Comparison of ENCODE assay signal across 1 cellular context in the genomic region with DNA sequence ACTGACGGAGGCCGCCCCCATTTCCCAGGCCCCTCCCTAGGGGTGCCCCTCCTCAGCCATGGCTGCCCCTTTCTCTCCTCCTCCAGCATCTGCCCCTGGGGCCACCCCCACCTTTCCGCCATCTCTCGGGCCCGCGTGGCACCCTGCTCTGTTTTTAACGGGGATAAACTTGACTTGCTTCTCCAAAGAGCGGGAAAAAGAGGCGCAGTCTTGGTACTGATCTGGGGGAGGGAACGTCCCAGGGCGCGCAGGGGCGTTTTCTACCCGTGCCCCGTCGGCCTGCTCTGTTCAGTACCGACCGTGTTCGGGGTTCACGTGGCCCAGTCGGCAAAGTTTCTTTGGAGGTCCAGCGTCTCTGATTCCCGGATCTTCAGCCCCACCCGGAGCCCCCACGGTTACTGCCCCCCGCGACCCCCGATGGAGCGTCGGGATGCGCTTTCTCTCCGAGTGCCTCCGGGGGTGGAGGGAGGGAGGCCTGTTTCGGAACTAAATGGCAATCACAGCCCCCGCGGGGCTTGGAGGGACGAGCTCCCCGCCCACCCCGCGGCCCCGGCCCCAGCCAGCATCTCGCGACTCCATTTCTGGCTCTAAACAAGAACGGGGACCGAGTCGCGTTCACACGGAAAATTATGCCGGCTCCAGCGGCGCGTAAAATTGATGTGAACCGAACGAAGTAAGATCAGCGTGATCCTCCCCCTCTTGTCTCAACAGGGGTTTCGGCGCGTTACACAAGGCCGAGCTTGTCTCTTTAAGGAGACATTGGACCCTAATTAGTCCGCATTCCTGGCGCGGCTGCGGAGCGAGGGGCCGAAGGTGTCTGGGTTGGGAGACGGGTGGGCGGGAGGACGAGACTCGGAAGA.
A peak's percentile ranks its signal among the peaks of the same experiment; 100 is the strongest.
TF ChIP-seq lines count a peak whose summit lies in the region.

No MANE protein-coding gene starts in this region.

TF ChIP-seq in HEK293, 187 proteins besides CTCF, POLR2A, EP300 and RAD21 (continued from another document and continues in another):
- no peak for TF ChIP-seq ZNF19 (tag by site-specific recombination; IDR thresholded peaks at IDR 0.05; ENCODE audit: low read depth)
- TF ChIP-seq GLIS2 (tag by site-specific recombination; IDR thresholded peaks at IDR 0.05), result peak; percentile 87
- 0 out of 2 replicates have a peak, but pooled peaks have one; percentile 12 for TF ChIP-seq TRIM28 (IDR thresholded peaks at IDR 0.05; ENCODE audit: borderline replicate concordance, low read length)
- TF ChIP-seq, protein P1, sequence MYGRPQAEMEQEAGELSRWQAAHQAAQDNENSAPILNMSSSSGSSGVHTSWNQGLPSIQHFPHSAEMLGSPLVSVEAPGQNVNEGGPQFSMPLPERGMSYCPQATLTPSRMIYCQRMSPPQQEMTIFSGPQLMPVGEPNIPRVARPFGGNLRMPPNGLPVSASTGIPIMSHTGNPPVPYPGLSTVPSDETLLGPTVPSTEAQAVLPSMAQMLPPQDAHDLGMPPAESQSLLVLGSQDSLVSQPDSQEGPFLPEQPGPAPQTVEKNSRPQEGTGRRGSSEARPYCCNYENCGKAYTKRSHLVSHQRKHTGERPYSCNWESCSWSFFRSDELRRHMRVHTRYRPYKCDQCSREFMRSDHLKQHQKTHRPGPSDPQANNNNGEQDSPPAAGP (tag by site-specific recombination; IDR thresholded peaks at IDR 0.05), result peak; percentile 25; the same call in 1 of the 2 replicates
- TF ChIP-seq ZNF473 (tag by site-specific recombination; IDR thresholded peaks at IDR 0.05), result no peak
- no peak for TF ChIP-seq ZNF302 (tag by site-specific recombination; IDR thresholded peaks at IDR 0.05; ENCODE audit: low read depth)
- TF ChIP-seq, protein P2, sequence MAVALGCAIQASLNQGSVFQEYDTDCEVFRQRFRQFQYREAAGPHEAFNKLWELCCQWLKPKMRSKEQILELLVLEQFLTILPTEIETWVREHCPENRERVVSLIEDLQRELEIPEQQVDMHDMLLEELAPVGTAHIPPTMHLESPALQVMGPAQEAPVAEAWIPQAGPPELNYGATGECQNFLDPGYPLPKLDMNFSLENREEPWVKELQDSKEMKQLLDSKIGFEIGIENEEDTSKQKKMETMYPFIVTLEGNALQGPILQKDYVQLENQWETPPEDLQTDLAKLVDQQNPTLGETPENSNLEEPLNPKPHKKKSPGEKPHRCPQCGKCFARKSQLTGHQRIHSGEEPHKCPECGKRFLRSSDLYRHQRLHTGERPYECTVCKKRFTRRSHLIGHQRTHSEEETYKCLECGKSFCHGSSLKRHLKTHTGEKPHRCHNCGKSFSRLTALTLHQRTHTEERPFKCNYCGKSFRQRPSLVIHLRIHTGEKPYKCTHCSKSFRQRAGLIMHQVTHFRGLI (tag by site-specific recombination; IDR thresholded peaks at IDR 0.05), result no peak
- TF ChIP-seq, protein P3, sequence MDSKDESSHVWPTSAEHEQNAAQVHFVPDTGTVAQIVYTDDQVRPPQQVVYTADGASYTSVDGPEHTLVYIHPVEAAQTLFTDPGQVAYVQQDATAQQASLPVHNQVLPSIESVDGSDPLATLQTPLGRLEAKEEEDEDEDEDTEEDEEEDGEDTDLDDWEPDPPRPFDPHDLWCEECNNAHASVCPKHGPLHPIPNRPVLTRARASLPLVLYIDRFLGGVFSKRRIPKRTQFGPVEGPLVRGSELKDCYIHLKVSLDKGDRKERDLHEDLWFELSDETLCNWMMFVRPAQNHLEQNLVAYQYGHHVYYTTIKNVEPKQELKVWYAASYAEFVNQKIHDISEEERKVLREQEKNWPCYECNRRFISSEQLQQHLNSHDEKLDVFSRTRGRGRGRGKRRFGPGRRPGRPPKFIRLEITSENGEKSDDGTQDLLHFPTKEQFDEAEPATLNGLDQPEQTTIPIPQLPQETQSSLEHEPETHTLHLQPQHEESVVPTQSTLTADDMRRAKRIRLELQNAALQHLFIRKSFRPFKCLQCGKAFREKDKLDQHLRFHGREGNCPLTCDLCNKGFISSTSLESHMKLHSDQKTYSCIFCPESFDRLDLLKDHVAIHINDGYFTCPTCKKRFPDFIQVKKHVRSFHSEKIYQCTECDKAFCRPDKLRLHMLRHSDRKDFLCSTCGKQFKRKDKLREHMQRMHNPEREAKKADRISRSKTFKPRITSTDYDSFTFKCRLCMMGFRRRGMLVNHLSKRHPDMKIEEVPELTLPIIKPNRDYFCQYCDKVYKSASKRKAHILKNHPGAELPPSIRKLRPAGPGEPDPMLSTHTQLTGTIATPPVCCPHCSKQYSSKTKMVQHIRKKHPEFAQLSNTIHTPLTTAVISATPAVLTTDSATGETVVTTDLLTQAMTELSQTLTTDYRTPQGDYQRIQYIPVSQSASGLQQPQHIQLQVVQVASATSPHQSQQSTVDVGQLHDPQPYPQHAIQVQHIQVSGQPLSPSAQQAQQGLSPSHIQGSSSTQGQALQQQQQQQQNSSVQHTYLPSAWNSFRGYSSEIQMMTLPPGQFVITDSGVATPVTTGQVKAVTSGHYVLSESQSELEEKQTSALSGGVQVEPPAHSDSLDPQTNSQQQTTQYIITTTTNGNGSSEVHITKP (tag by site-specific recombination; IDR thresholded peaks at IDR 0.05), result peak; percentile 75
- TF ChIP-seq ZNF707 (tag by site-specific recombination; IDR thresholded peaks at IDR 0.05), result no peak
- TF ChIP-seq ZNF221 (tag by site-specific recombination; IDR thresholded peaks at IDR 0.05; ENCODE audit: borderline replicate concordance), result no peak
- no peak for TF ChIP-seq ZNF174 (tag by site-specific recombination; IDR thresholded peaks at IDR 0.05)
- TF ChIP-seq ZNF510 (tag by site-specific recombination; IDR thresholded peaks at IDR 0.05; ENCODE audit: insufficient replicate concordance), result no peak
- TF ChIP-seq, protein P4, sequence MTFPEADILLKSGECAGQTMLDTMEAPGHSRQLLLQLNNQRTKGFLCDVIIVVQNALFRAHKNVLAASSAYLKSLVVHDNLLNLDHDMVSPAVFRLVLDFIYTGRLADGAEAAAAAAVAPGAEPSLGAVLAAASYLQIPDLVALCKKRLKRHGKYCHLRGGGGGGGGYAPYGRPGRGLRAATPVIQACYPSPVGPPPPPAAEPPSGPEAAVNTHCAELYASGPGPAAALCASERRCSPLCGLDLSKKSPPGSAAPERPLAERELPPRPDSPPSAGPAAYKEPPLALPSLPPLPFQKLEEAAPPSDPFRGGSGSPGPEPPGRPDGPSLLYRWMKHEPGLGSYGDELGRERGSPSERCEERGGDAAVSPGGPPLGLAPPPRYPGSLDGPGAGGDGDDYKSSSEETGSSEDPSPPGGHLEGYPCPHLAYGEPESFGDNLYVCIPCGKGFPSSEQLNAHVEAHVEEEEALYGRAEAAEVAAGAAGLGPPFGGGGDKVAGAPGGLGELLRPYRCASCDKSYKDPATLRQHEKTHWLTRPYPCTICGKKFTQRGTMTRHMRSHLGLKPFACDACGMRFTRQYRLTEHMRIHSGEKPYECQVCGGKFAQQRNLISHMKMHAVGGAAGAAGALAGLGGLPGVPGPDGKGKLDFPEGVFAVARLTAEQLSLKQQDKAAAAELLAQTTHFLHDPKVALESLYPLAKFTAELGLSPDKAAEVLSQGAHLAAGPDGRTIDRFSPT (tag by site-specific recombination; IDR thresholded peaks at IDR 0.05), result 0 out of 2 replicates have a peak, but pooled peaks have one; percentile 16
- TF ChIP-seq ZNF843 (tag by site-specific recombination; IDR thresholded peaks at IDR 0.05), result peak; percentile 28; the same call in 1 of the 2 replicates
- TF ChIP-seq BCL11A (tag by site-specific recombination; IDR thresholded peaks at IDR 0.05; ENCODE audit: low read depth), result no peak
- no peak for TF ChIP-seq ZFP37 (tag by site-specific recombination; IDR thresholded peaks at IDR 0.05)
- TF ChIP-seq REPIN1 (tag by site-specific recombination; IDR thresholded peaks at IDR 0.05; ENCODE audit: low read depth), result no peak
- TF ChIP-seq ZNF549 (tag by site-specific recombination; IDR thresholded peaks at IDR 0.05), result no peak
- peak; percentile 64 for TF ChIP-seq SP2 (tag by site-specific recombination; IDR thresholded peaks at IDR 0.05)
- 0 out of 2 replicates have a peak, but pooled peaks have one; percentile 37 for TF ChIP-seq KLF10 (tag by site-specific recombination; IDR thresholded peaks at IDR 0.05)
- peak; percentile 31; the same call in 1 of the 2 replicates for TF ChIP-seq KLF1 (tag by site-specific recombination; IDR thresholded peaks at IDR 0.05)
- TF ChIP-seq, protein P5, sequence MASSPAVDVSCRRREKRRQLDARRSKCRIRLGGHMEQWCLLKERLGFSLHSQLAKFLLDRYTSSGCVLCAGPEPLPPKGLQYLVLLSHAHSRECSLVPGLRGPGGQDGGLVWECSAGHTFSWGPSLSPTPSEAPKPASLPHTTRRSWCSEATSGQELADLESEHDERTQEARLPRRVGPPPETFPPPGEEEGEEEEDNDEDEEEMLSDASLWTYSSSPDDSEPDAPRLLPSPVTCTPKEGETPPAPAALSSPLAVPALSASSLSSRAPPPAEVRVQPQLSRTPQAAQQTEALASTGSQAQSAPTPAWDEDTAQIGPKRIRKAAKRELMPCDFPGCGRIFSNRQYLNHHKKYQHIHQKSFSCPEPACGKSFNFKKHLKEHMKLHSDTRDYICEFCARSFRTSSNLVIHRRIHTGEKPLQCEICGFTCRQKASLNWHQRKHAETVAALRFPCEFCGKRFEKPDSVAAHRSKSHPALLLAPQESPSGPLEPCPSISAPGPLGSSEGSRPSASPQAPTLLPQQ (tag by site-specific recombination; IDR thresholded peaks at IDR 0.05), result 0 out of 2 replicates have a peak, but pooled peaks have one; percentile 37
- TF ChIP-seq, protein P6, sequence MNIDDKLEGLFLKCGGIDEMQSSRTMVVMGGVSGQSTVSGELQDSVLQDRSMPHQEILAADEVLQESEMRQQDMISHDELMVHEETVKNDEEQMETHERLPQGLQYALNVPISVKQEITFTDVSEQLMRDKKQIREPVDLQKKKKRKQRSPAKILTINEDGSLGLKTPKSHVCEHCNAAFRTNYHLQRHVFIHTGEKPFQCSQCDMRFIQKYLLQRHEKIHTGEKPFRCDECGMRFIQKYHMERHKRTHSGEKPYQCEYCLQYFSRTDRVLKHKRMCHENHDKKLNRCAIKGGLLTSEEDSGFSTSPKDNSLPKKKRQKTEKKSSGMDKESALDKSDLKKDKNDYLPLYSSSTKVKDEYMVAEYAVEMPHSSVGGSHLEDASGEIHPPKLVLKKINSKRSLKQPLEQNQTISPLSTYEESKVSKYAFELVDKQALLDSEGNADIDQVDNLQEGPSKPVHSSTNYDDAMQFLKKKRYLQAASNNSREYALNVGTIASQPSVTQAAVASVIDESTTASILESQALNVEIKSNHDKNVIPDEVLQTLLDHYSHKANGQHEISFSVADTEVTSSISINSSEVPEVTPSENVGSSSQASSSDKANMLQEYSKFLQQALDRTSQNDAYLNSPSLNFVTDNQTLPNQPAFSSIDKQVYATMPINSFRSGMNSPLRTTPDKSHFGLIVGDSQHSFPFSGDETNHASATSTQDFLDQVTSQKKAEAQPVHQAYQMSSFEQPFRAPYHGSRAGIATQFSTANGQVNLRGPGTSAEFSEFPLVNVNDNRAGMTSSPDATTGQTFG (tag by site-specific recombination; IDR thresholded peaks at IDR 0.05; ENCODE audit: borderline replicate concordance), result no peak
- TF ChIP-seq ZNF24 (tag by site-specific recombination; IDR thresholded peaks at IDR 0.05), result no peak
- peak; percentile 66; the same call in 1 of the 2 replicates for TF ChIP-seq ZXDB (tag by site-specific recombination; IDR thresholded peaks at IDR 0.05)
- no peak for TF ChIP-seq ZNF211 (tag by site-specific recombination; IDR thresholded peaks at IDR 0.05; ENCODE audit: low read depth)
- TF ChIP-seq ZNF433 (tag by site-specific recombination; IDR thresholded peaks at IDR 0.05; ENCODE audit: low read depth), result no peak
- TF ChIP-seq ZNF558 (tag by site-specific recombination; IDR thresholded peaks at IDR 0.05), result no peak
- no peak for TF ChIP-seq GFI1B (tag by site-specific recombination; IDR thresholded peaks at IDR 0.05)
- TF ChIP-seq ZNF629 (tag by site-specific recombination; IDR thresholded peaks at IDR 0.05), result peak; percentile 11; the same call in 1 of the 2 replicates
- TF ChIP-seq KLF8 (tag by site-specific recombination; IDR thresholded peaks at IDR 0.05), result peak; percentile 40; the same call in 1 of the 2 replicates
- TF ChIP-seq, protein P7, sequence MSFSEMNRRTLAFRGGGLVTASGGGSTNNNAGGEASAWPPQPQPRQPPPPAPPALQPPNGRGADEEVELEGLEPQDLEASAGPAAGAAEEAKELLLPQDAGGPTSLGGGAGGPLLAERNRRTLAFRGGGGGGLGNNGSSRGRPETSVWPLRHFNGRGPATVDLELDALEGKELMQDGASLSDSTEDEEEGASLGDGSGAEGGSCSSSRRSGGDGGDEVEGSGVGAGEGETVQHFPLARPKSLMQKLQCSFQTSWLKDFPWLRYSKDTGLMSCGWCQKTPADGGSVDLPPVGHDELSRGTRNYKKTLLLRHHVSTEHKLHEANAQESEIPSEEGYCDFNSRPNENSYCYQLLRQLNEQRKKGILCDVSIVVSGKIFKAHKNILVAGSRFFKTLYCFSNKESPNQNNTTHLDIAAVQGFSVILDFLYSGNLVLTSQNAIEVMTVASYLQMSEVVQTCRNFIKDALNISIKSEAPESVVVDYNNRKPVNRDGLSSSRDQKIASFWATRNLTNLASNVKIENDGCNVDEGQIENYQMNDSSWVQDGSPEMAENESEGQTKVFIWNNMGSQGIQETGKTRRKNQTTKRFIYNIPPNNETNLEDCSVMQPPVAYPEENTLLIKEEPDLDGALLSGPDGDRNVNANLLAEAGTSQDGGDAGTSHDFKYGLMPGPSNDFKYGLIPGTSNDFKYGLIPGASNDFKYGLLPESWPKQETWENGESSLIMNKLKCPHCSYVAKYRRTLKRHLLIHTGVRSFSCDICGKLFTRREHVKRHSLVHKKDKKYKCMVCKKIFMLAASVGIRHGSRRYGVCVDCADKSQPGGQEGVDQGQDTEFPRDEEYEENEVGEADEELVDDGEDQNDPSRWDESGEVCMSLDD (tag by site-specific recombination; IDR thresholded peaks at IDR 0.05), result peak; percentile 82
- TF ChIP-seq ZFP69B (tag by site-specific recombination; IDR thresholded peaks at IDR 0.05), result no peak
- TF ChIP-seq ZNF366 (tag by site-specific recombination; conservative IDR thresholded peaks at IDR 0.05), result no peak
- TF ChIP-seq ZNF266 (tag by site-specific recombination; IDR thresholded peaks at IDR 0.05; ENCODE audit: low read depth), result no peak
- TF ChIP-seq, protein P8, sequence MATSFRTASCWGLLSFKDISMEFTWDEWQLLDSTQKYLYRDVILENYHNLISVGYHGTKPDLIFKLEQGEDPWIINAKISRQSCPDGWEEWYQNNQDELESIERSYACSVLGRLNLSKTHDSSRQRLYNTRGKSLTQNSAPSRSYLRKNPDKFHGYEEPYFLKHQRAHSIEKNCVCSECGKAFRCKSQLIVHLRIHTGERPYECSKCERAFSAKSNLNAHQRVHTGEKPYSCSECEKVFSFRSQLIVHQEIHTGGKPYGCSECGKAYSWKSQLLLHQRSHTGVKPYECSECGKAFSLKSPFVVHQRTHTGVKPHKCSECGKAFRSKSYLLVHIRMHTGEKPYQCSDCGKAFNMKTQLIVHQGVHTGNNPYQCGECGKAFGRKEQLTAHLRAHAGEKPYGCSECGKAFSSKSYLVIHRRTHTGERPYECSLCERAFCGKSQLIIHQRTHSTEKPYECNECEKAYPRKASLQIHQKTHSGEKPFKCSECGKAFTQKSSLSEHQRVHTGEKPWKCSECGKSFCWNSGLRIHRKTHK (tag by site-specific recombination; IDR thresholded peaks at IDR 0.05), result no peak
- TF ChIP-seq BCL11B (tag by site-specific recombination; IDR thresholded peaks at IDR 0.05; ENCODE audit: low read depth), result no peak
- TF ChIP-seq MZF1 (tag by site-specific recombination; IDR thresholded peaks at IDR 0.05; ENCODE audit: borderline replicate concordance), result no peak
- peak; percentile 10; the same call in 1 of the 2 replicates for TF ChIP-seq GLI2 (tag by site-specific recombination; IDR thresholded peaks at IDR 0.05; ENCODE audit: borderline replicate concordance, low read depth)
- no peak for TF ChIP-seq ZBTB48 (tag by site-specific recombination; IDR thresholded peaks at IDR 0.05)
- peak; percentile 59; the same call in 1 of the 2 replicates for TF ChIP-seq ZBTB8A (tag by site-specific recombination; IDR thresholded peaks at IDR 0.05)
- TF ChIP-seq ZNF155 (tag by site-specific recombination; IDR thresholded peaks at IDR 0.05), result no peak
- peak; percentile 69 for TF ChIP-seq ZFHX2 (tag by site-specific recombination; conservative IDR thresholded peaks at IDR 0.05)
